1 cellular context compared by ENCODE assay signal in the genomic region with DNA sequence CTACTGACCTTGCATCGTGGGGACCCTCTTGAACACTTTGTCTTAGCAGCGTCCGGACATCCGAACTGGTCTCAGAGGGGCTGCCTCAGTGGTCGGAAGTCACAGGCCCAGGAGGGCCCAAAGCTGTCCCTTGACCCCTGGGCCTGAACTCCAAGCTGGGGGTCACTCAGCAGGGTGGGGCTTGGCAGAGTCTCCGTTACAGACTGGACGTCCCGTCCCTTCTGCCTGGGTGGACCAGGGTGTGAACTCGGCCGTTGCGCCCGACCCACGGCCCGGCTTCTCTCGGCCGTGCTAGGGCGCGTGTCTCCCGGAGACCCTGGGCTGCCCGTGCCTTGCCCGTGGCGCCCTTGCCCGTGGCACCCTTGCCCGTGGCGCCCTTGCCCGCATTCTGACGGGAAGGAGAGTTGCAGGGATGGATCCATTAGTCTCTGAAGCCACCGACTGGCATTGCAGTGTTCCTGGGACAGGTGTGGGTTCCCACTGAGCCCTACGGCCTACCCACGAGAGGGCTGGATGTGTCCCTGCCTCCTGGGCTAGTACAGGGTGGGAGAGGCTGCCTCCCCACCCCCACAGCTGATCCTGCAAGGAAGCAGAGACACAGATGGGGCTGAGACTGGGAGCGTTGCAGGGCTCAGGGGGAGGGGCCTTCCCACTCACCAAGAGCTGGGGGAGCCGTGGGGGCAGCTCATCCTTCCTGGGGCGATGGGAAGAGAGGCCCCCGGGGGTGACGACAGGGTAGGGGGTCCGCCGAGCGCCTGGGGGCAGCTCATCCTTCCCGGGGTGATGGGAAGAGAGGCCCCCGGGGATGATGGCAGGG.
TF ChIP-seq lines count a peak whose summit lies in the region.

No MANE protein-coding gene starts in this region.

TF ChIP-seq in HepG2, 621 proteins besides CTCF, POLR2A, EP300 and RAD21:
- TF ChIP-seq SRY (CRISPR knock-in tag; IDR thresholded peaks at IDR 0.05) (0 out of 2 replicates have a peak, but pooled peaks have one; percentile 32), CENPBD1 (CRISPR knock-in tag; IDR thresholded peaks at IDR 0.05; ENCODE audit: borderline replicate concordance, low read depth) (no peak), ZNF616 (CRISPR knock-in tag; IDR thresholded peaks at IDR 0.05; ENCODE audit: low read depth) (no peak)
